In the genomic region with DNA sequence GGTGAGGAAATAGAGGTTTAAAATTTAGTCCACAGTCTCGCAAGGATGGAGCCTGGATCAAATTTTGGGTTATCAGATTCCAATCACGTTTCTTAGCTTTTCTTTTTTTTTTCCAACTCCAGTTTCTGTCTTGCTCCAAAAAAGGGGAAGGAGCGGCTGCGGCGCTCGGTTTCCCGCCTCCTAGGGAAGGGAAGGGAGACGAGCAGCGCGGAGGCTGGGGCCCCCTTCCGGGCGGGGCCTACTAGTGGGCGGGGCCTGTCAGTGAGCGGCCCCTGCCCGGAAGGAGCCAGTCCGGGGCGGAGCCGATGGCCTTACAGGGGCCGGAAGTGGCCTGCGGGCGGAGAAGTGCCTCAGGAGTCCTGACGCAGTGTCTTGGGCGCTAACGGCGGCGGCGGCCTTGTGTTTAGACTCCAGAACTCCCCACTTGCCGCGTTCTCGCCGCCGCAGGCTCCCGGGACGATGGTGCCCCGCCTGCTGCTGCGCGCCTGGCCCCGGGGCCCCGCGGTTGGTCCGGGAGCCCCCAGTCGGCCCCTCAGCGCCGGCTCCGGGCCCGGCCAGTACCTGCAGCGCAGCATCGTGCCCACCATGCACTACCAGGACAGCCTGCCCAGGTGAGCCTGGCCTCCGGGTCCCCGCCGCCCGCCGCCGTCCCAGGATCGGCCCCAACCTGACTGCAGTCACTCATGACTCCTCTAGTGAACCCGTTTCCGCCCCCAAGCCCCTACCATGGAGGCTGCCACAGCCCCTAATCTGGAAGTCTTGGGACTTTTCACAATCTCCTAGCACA, we compare ENCODE assay signal across 8 cellular contexts. TPM values are rescaled to one million over a fixed set of nuclear protein-coding genes. Genes with fewer than 3 reads are reported as not detected.
A peak's percentile ranks its signal among the peaks of the same experiment; 100 is the strongest.
DNase-seq lines count a peak whose midpoint lies in the region; ATAC-seq and TF ChIP-seq lines count a peak whose summit lies in the region.

A gene (plus strand): TSS at position 340 of the 787 bp plus-strand sequence. CDS start 120 bp downstream, at position 460.

- no peak for TF ChIP-seq CTCF in coronary artery (IDR thresholded peaks at IDR 0.05)

- H3K4me3 Mint-ChIP-seq in activated CD4-positive, alpha-beta T cell treated with anti-CD3 and anti-CD28 coated beads, Interleukin-2, amount 10 ng/mL, durations not matched to agents 7 days and 5 days, result peak within 1 kb of the TSS; percentile 97

- ATAC-seq in GM19351 (IDR thresholded peaks at IDR 0.05; ENCODE audit: unreplicated experiment) (peak; percentile 100), HG03520 (IDR thresholded peaks at IDR 0.05; ENCODE audit: unreplicated experiment) (peak; percentile 98), left colon (peak; percentile 97)

- peaks cover 26% of the 10 kb centered on the region for H3K36me3 Mint-ChIP-seq in activated CD4-positive, alpha-beta T cell treated with anti-CD3 and anti-CD28 coated beads, Interleukin-2, amount 10 ng/mL, durations not matched to agents 7 days and 5 days (ENCODE audit: low read depth)

- POLR2A ChIA-PET in activated CD4-positive, alpha-beta T cell treated with anti-CD3 and anti-CD28 coated beads, Interleukin-2, amount 10 ng/mL, durations not matched to agents 7 days and 5 days (lab: Charles Lee), result interaction anchor here (0.6 kb wide), 2 partner anchors 217 to 848 kb away, joined by 3 read pairs; no protein-coding TSS in a partner anchor

- H3K9me3 ChIP-seq in BLaER1 treated with 17β-estradiol and CSF1 and Interleukin-3, amounts not matched to agents 10 nM and 100 nM (replicated peaks in 1 of 11), result peaks cover 0 to 9% (median 6%) of the 10 kb centered on the region in 11 experiments; a peak in 9 of 22 replicates

- H3K36me3 ChIP-seq in BLaER1 treated with 17β-estradiol and CSF1 and Interleukin-3, amounts not matched to agents 10 nM and 100 nM, result peaks cover 9 to 20% (median 13%) of the 10 kb centered on the region in 11 experiments; a peak in 19 of 22 replicates

- H3K27me3 Mint-ChIP-seq in activated CD4-positive, alpha-beta T cell treated with anti-CD3 and anti-CD28 coated beads, Interleukin-2, amount 10 ng/mL, durations not matched to agents 7 days and 5 days, result no peaks in the 10 kb centered on the region

- no peaks in the 10 kb centered on the region for H4K20me1 ChIP-seq in BLaER1 treated with 17β-estradiol and CSF1 and Interleukin-3, amounts not matched to agents 10 nM and 100 nM

- H3K9ac ChIP-seq in BLaER1 treated with 17β-estradiol and CSF1 and Interleukin-3, amounts not matched to agents 10 nM and 100 nM, result peak within 1 kb of the TSS; percentile 93 to 99 (median 97)

- peaks cover 20 to 31% (median 25%) of the 10 kb centered on the region in 10 experiments for H3K4me1 ChIP-seq in BLaER1 treated with 17β-estradiol and CSF1 and Interleukin-3, amounts not matched to agents 10 nM and 100 nM

- intact Hi-C loops in left colon (cut with DNase I, micrococcal nuclease), result loop anchor here in 1 of 2 donors (10.0 kb wide), 1 partner anchor 492 kb away; no protein-coding TSS in a partner anchor

- H3K27ac Mint-ChIP-seq in activated CD4-positive, alpha-beta T cell treated with anti-CD3 and anti-CD28 coated beads, Interleukin-2, amount 10 ng/mL, durations not matched to agents 7 days and 5 days, result peak within 1 kb of the TSS; percentile 99

- H3K27me3 ChIP-seq in BLaER1 treated with 17β-estradiol and CSF1 and Interleukin-3, amounts not matched to agents 10 nM and 100 nM, result no peaks in the 10 kb centered on the region

- peak within 1 kb of the TSS; percentile 87 to 99 (median 96) for H3K4me2 ChIP-seq in BLaER1 treated with 17β-estradiol and CSF1 and Interleukin-3, amounts not matched to agents 10 nM and 100 nM

- CTCF ChIA-PET in activated CD4-positive, alpha-beta T cell treated with anti-CD3 and anti-CD28 coated beads, Interleukin-2, amount 10 ng/mL, durations not matched to agents 7 days and 5 days (lab: Charles Lee), result interaction anchor here (1.1 kb wide), 2 partner anchors 10 to 16 kb away, joined by 3 read pairs; no protein-coding TSS in a partner anchor

- H3K4me1 Mint-ChIP-seq in activated CD4-positive, alpha-beta T cell treated with anti-CD3 and anti-CD28 coated beads, Interleukin-2, amount 10 ng/mL, durations not matched to agents 7 days and 5 days, result peaks cover 29% of the 10 kb centered on the region

- no peaks in the 10 kb centered on the region for H3K9me3 Mint-ChIP-seq in activated CD4-positive, alpha-beta T cell treated with anti-CD3 and anti-CD28 coated beads, Interleukin-2, amount 10 ng/mL, durations not matched to agents 7 days and 5 days

- peak within 1 kb of the TSS; percentile 91 to 98 (median 97) for H3K27ac ChIP-seq in BLaER1 treated with 17β-estradiol and CSF1 and Interleukin-3, amounts not matched to agents 10 nM and 100 nM
- H3K27ac ChIP-seq in coronary artery, result peak within 1 kb of the TSS; percentile 94 to 100

- DNase-seq in NCI-H748 (lab: John Stamatoyannopoulos, UW; ENCODE audit: unreplicated experiment) (peak; percentile 96), coronary artery (ENCODE audit: low spot score) (peak; percentile 97), left colon (peak; percentile 95 to 96)
- peak; percentile 94 for DNase-seq in activated CD4-positive, alpha-beta T cell treated with anti-CD3 and anti-CD28 coated beads, Interleukin-2, amount 10 ng/mL, durations not matched to agents 7 days and 5 days
- peak; percentile 76 to 89 for DNase-seq in stimulated activated CD4-positive, alpha-beta T cell treated with anti-CD3 and anti-CD28 coated beads, Interleukin-1b, Interleukin-23, amount 100 ng/mL, for 4 hours (ENCODE audit: low read depth in 2 of 2)

- H3K4me3 ChIP-seq in BLaER1 treated with 17β-estradiol and CSF1 and Interleukin-3, amounts not matched to agents 10 nM and 100 nM, result peak within 1 kb of the TSS; percentile 71 to 96 (median 90)
- H3K4me3 ChIP-seq in coronary artery, result peak within 1 kb of the TSS; percentile 98

RNA-seq across cellular contexts. Expression of the gene that starts here (rescaled TPM):
- total RNA-seq in activated CD4-positive, alpha-beta T cell treated with anti-CD3 and anti-CD28 coated beads, Interleukin-2, amount 10 ng/mL, durations not matched to agents 7 days and 5 days, result 10 to 100 TPM; 12.2 to 13.0 TPM
- 10 to 100 TPM; 71.1 to 76.4 TPM for total RNA-seq in left colon

Comparison
In these comparisons a context has a peak if more than half of its experiments do, and no peak if none do; other contexts are left out.
1. Peak in every context shown above with its lines: DNase-seq, ATAC-seq, H3K4me3 ChIP-seq and H3K27ac ChIP-seq.
2. RNA of the gene that starts here (total RNA-seq): 71.1 to 76.4 TPM in left colon; 12.2 to 13.0 TPM in activated CD4-positive, alpha-beta T cell treated with anti-CD3 and anti-CD28 coated beads, Interleukin-2, amount 10 ng/mL, durations not matched to agents 7 days and 5 days; every median in the first group is over 4 times any median in the second.